Comparison of ENCODE assay signal across 1 cellular context in genomic region chr13:37681295-37682032, GRCh38.
TF ChIP-seq lines count a peak whose summit lies in the region.

No MANE protein-coding gene starts in this region.

TF ChIP-seq in GM23338, 12 proteins besides CTCF, POLR2A, EP300 and RAD21 (continued from another document):
- TF ChIP-seq REST (IDR thresholded peaks at IDR 0.05; ENCODE audit: unreplicated experiment) (no peak), POLR2AphosphoS5 (IDR thresholded peaks at IDR 0.05; ENCODE audit: low read depth) (no peak), JUNB (IDR thresholded peaks at IDR 0.05; ENCODE audit: unreplicated experiment) (no peak), NANOG (IDR thresholded peaks at IDR 0.05; ENCODE audit: borderline replicate concordance) (no peak), ZNF462 (CRISPR knock-in tag; IDR thresholded peaks at IDR 0.05) (no peak), EZH2 (IDR thresholded peaks at IDR 0.05; ENCODE audit: low read depth, unreplicated experiment) (no peak), ZNF114 (CRISPR knock-in tag; IDR thresholded peaks at IDR 0.05) (no peak), EZH2phosphoT487 (IDR thresholded peaks at IDR 0.05; ENCODE audit: unreplicated experiment) (no peak)
TF ChIP-seq in GM23338: peak in this region for 0.
